Comparison of ENCODE assay signal across 8 cellular contexts in genomic region chr10:2839081-2839725, GRCh38.
DNase-seq lines count a peak whose midpoint lies in the region; ATAC-seq and TF ChIP-seq lines count a peak whose summit lies in the region.

No MANE protein-coding gene starts in this region.

- peaks cover 42% of the 10 kb centered on the region for H3K27me3 Mint-ChIP-seq in stimulated activated memory B cell treated with anti-CD40 and anti-IgM and Interleukin-4, amounts not matched to agents 10 μg/mL and 1 μg/mL and 100 μg/mL, for 72 hours

- no peak overlapping the region for H3K27ac Mint-ChIP-seq in stimulated activated memory B cell treated with anti-CD40 and anti-IgM and Interleukin-4, amounts not matched to agents 10 μg/mL and 1 μg/mL and 100 μg/mL, for 72 hours

- no peak overlapping the region for H3K4me3 Mint-ChIP-seq in stimulated activated memory B cell treated with anti-CD40 and anti-IgM and Interleukin-4, amounts not matched to agents 10 μg/mL and 1 μg/mL and 100 μg/mL, for 72 hours

- DNase-seq in A172 (ENCODE audit: low spot score) (peak; percentile 49), NCI-H187 (lab: John Stamatoyannopoulos, UW) (peak; percentile 56 to 68), iPS DF 4.7 (ENCODE audit: extremely low read depth, low spot score) (peak; percentile 69)
- DNase-seq in activated naive CD4-positive, alpha-beta T cell treated with Interleukin-2 at 50 U/mL for 16 hours: peak; percentile 12

- H3K36me3 Mint-ChIP-seq in stimulated activated memory B cell treated with anti-CD40 and anti-IgM and Interleukin-4, amounts not matched to agents 10 μg/mL and 1 μg/mL and 100 μg/mL, for 72 hours: no peaks in the 10 kb centered on the region

- no peaks in the 10 kb centered on the region for H3K9me3 Mint-ChIP-seq in stimulated activated memory B cell treated with anti-CD40 and anti-IgM and Interleukin-4, amounts not matched to agents 10 μg/mL and 1 μg/mL and 100 μg/mL, for 72 hours

- H3K4me1 Mint-ChIP-seq in stimulated activated memory B cell treated with anti-CD40 and anti-IgM and Interleukin-4, amounts not matched to agents 10 μg/mL and 1 μg/mL and 100 μg/mL, for 72 hours: no peaks in the 10 kb centered on the region

- ATAC-seq in stimulated activated memory B cell treated with anti-CD40 and anti-IgM and Interleukin-4, amounts not matched to agents 10 μg/mL and 1 μg/mL and 100 μg/mL, for 72 hours: peak; percentile 16
- ATAC-seq in GM21737 (IDR thresholded peaks at IDR 0.05; ENCODE audit: unreplicated experiment) (no peak), GM18498 (IDR thresholded peaks at IDR 0.05; ENCODE audit: unreplicated experiment) (no peak)

- peak; percentile 78 for TF ChIP-seq CTCF in GM12873 (IDR thresholded peaks at IDR 0.05; ENCODE audit: insufficient read depth, low read depth, low read length, missing control alignments)

Comparison
In these comparisons a context has a peak if more than half of its experiments do, and no peak if none do; other contexts are left out.
1. DNase-seq: peak in every context shown above with its lines; median percentile 69 in iPS DF 4.7; 62 in NCI-H187; 49 in A172; 12 in activated naive CD4-positive, alpha-beta T cell treated with Interleukin-2 at 50 U/mL for 16 hours.